ENCODE assay signal across 28 cellular contexts in genomic region chr2:171460537-171460936, GRCh38.
"Had no signal": no experiment of that assay in that cellular context is flagged by ENCODE, and none has a peak within 500 bp of the region (broad histone marks: within the 10 kb centered on the region; RNA-seq: fewer than 3 reads in every experiment).

No MANE protein-coding gene starts in this region.

- H3K4me1 ChIP-seq: neural progenitor cell, parathyroid adenoma, psoas muscle, spleen, stomach, tibial nerve, upper lobe of left lung, vagina had no signal

- FAIRE-seq: urothelium cell line had no signal

- H3K27ac ChIP-seq: neural progenitor cell, ovary, parathyroid adenoma, psoas muscle, skin epidermis, spleen, stomach, thoracic aorta, thyroid gland, tibial nerve, upper lobe of left lung, vagina had no signal

- H3K79me2 ChIP-seq: parathyroid adenoma had no signal

- H3K36me3 ChIP-seq: ovary had no signal

- H2AFZ ChIP-seq: neural progenitor cell, parathyroid adenoma had no signal

- H3K4me2 ChIP-seq: neural progenitor cell, smooth muscle cell had no signal

- DNase-seq: naive thymus-derived CD4-positive, alpha-beta T cell; natural killer cell; occipital lobe; ovary; posterior cingulate gyrus; psoas muscle; right cardiac atrium; spleen; stimulated activated CD4-positive, alpha-beta T cell treated with anti-CD3 and anti-CD28 coated beads, Interleukin-12 subunit alpha, Interleukin-12 subunit beta, amount 100 ng/mL, for 4 hours; stimulated activated CD4-positive, alpha-beta T cell treated with anti-CD3 and anti-CD28 coated beads, Interleukin-2, amount 100 ng/mL, for 24 hours; stimulated activated CD4-positive, alpha-beta T cell treated with anti-CD3 and anti-CD28 coated beads, Interleukin-2, amount 100 ng/mL, for 48 hours; stimulated activated CD4-positive, alpha-beta T cell treated with anti-CD3 and anti-CD28 coated beads, Interleukin-4, amount 100 ng/mL, for 24 hours; stimulated activated naive B cell treated with anti-CD40 and anti-IgM and Interleukin-4, amounts not matched to agents 10 μg/mL and 1 μg/mL and 100 μg/mL, for 72 hours; stimulated activated naive CD4-positive, alpha-beta T cell treated with Interleukin-2 at 50 U/mL for 16 hours; stomach; trophoblast cell; upper lobe of left lung had no signal

- H3K9me3 ChIP-seq: ovary, psoas muscle, stomach, thoracic aorta, thyroid gland, upper lobe of left lung, vagina had no signal

- H3K9ac ChIP-seq: neural progenitor cell, parathyroid adenoma had no signal

- ATAC-seq: naive thymus-derived CD4-positive, alpha-beta T cell; natural killer cell; psoas muscle; right cardiac atrium; sciatic nerve; stimulated activated effector memory CD8-positive, alpha-beta T cell treated with anti-CD3 and anti-CD28 coated beads, Interleukin-12 subunit alpha, Interleukin-12 subunit beta, amount 100 ng/mL, for 72 hours; stimulated activated naive B cell treated with anti-CD40 and anti-IgM and Interleukin-4, amounts not matched to agents 10 μg/mL and 1 μg/mL and 100 μg/mL, for 72 hours had no signal

- H3K27me3 ChIP-seq: neural progenitor cell, ovary, spleen, stomach, thyroid gland, tibial nerve, upper lobe of left lung, vagina had no signal

- H3K4me3 ChIP-seq: neural progenitor cell, ovary, psoas muscle, skin epidermis, smooth muscle cell, spleen, stomach, thoracic aorta, thyroid gland, tibial nerve, upper lobe of left lung, vagina had no signal
